In genomic region chr4:112358952-112359749, GRCh38 we compare ENCODE assay signal across 22 cellular contexts.
"Had no signal": no experiment of that assay in that cellular context is flagged by ENCODE, and none has a peak within 500 bp of the region (broad histone marks: within the 10 kb centered on the region; RNA-seq: fewer than 3 reads in every experiment).

No MANE protein-coding gene starts in this region.

- H3K4me3 Mint-ChIP-seq: effector memory CD8-positive, alpha-beta T cell; immature natural killer cell; mesothelial cell of epicardium; naive B cell; nephron progenitor cell had no signal

- H3K27ac Mint-ChIP-seq: effector memory CD8-positive, alpha-beta T cell; immature natural killer cell; mesothelial cell of epicardium; naive B cell; nephron progenitor cell had no signal

- DNase-seq: cerebellar nuclear complex; cortex of kidney; effector memory CD8-positive, alpha-beta T cell; erythroblast; hypothalamus; immature natural killer cell; islet precursor cell; mesenchymal stem cell; mucosa of descending colon; naive B cell; nephron progenitor cell; occipital lobe; ovary; retina; right lobe of liver; stimulated activated CD4-positive, alpha-beta T cell treated with anti-CD3 and anti-CD28 coated beads, Interleukin-12 subunit alpha, Interleukin-12 subunit beta, amount 100 ng/mL, for 4 hours; stimulated activated CD4-positive, alpha-beta T cell treated with anti-CD3 and anti-CD28 coated beads, Interleukin-1b, Interleukin-23, amount 100 ng/mL, for 48 hours; stimulated activated CD4-positive, alpha-beta T cell treated with anti-CD3 and anti-CD28 coated beads, Interleukin-4, amount 100 ng/mL, for 1 hour; stimulated activated CD8-positive, alpha-beta memory T cell treated with anti-CD3 and anti-CD28 coated beads, Interleukin-4, amount 100 ng/mL, for 48 hours; stimulated activated naive CD4-positive, alpha-beta T cell treated with Interleukin-2 at 50 U/mL for 16 hours had no signal

- ATAC-seq: effector memory CD8-positive, alpha-beta T cell; left lobe of liver; mucosa of descending colon had no signal

- H3K27me3 Mint-ChIP-seq: naive B cell had no signal

- H3K4me1 Mint-ChIP-seq: immature natural killer cell, mesothelial cell of epicardium had no signal
